In the genomic region with DNA sequence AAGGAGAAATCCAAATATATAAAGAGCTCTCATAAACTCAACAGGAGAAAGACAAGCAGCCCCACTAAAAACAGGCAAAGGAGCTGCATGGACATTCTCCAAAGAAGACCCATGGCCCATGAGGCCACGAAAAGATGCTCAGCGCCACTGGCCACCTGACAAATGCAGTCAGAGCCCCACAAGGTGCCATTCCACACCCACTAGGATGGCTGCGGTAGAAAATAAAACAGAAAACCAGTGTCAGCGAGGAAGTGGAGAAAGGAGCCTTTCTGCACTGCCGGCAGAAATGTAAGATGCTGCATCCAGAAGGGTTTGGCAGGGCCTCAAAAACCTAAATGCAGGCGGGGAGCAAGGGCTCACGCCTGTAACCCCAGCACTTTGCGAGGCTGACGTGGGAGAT, we compare ENCODE assay signal across 26 cellular contexts. TPM values are rescaled to one million over a fixed set of nuclear protein-coding genes. Genes with fewer than 3 reads are reported as not detected.
A peak's percentile ranks its signal among the peaks of the same experiment; 100 is the strongest.
DNase-seq lines count a peak whose midpoint lies in the region; ATAC-seq, FAIRE-seq and TF ChIP-seq lines count a peak whose summit lies in the region.
"Had no signal": no experiment of that assay in that cellular context is flagged by ENCODE, and none has a peak within 500 bp of the region (broad histone marks: within the 10 kb centered on the region; RNA-seq: fewer than 3 reads in every experiment).

No MANE protein-coding gene starts in this region.

- no TSS peak for BruUV-seq in HepG2 (replicated peaks; lab: Mats Ljungman, UMichigan)

- H3K27ac ChIP-seq in right lobe of liver (no peak overlapping the region), HepG2 (ENCODE audit: extremely low read length, insufficient read depth, low read length) (no peak overlapping the region), right atrium auricular region (no peak overlapping the region), upper lobe of right lung (no peak overlapping the region)
- H3K27ac ChIP-seq: BLaER1 treated with 17β-estradiol and CSF1 and Interleukin-3, amounts not matched to agents 10 nM and 100 nM had no signal

- in situ Hi-C loops in HepG2 (cut with HindIII; ENCODE audit: extremely low pct_ligation_motif_present, low pct_unique_long_range_greater_than_20kb), result no loop called here

- intact Hi-C loops in right lobe of liver (cut with DNase I), result loop anchor here (5.0 to 10.0 kb wide), 3 partner anchors 176 to 459 kb away; no protein-coding TSS in a partner anchor
- intact Hi-C loops in HepG2 (cut with micrococcal nuclease; ENCODE audit: unreplicated experiment), result no loop called here
- intact Hi-C loops in posterior vena cava (cut with DNase I), result loop anchor here (10.0 kb wide), 2 partner anchors 459 to 469 kb away; no protein-coding TSS in a partner anchor
- intact Hi-C loops in upper lobe of right lung (cut with DNase I), result loop anchor here (10.0 kb wide), 1 partner anchor 459 kb away; no protein-coding TSS in a partner anchor

- no peak overlapping the region for H3K4me2 ChIP-seq in HepG2 (ENCODE audit: low read depth, low read length)

- TF ChIP-seq RAD21 in HepG2 (CRISPR knock-in tag; IDR thresholded peaks at IDR 0.05), result no peak

- H3K4me1 ChIP-seq in right lobe of liver, result peaks cover 0 to 9% (median 0%) of the 10 kb centered on the region in 4 donors
- peaks cover 16% of the 10 kb centered on the region for H3K4me1 ChIP-seq in HepG2 (ENCODE audit: insufficient read depth, low read length)
- H3K4me1 ChIP-seq in right atrium auricular region, result peaks cover 0 to 23% of the 10 kb centered on the region in 2 donors
- peaks cover 19% of the 10 kb centered on the region for H3K4me1 ChIP-seq in upper lobe of right lung

- TF ChIP-seq EP300 in HepG2 (IDR thresholded peaks at IDR 0.05; ENCODE audit: low read depth in 2 of 2, low read length in 2 of 2) (no peak), HepG2 (CRISPR knock-in tag; IDR thresholded peaks at IDR 0.05; ENCODE audit: borderline replicate concordance) (no peak)

- no peaks in the 10 kb centered on the region for H3K36me3 ChIP-seq in right lobe of liver
- H3K36me3 ChIP-seq in HepG2 (replicated peaks in 1 of 2; ENCODE audit: control insufficient read depth in 1 of 2, insufficient read depth in 2 of 2, low read length in 2 of 2), result no peaks in the 10 kb centered on the region
- H3K36me3 ChIP-seq in right atrium auricular region, result no peaks in the 10 kb centered on the region
- H3K36me3 ChIP-seq in upper lobe of right lung, result no peaks in the 10 kb centered on the region
- H3K36me3 ChIP-seq: BLaER1 treated with 17β-estradiol and CSF1 and Interleukin-3, amounts not matched to agents 10 nM and 100 nM had no signal

- H3K79me2 ChIP-seq in HepG2 (ENCODE audit: insufficient read depth, low read length), result no peaks in the 10 kb centered on the region

- DNase-seq in right lobe of liver, result peak in 2 of 3 donors; percentile 4 to 19
- DNase-seq in HepG2 (ENCODE audit: low spot score), result no peak
- DNase-seq in right atrium auricular region (ENCODE audit: low spot score), result peak; percentile 43
- DNase-seq in posterior vena cava (ENCODE audit: low spot score), result peak; percentile 26
- DNase-seq in upper lobe of right lung, result peak; percentile 13
- DNase-seq in NCI-H1105 (lab: John Stamatoyannopoulos, UW), result no peak
- no peak for DNase-seq in DMS79 (lab: John Stamatoyannopoulos, UW)
- no peak for DNase-seq in NCI-H1694 (lab: John Stamatoyannopoulos, UW)
- DNase-seq: activated CD4-positive, alpha-beta T cell treated with anti-CD3 and anti-CD28 coated beads, Interleukin-2, amount 50 U/mL, for 4 hours; activated naive CD4-positive, alpha-beta T cell; activated T-cell treated with anti-CD3 and anti-CD28 coated beads for 4 hours; COR-L47; GDM1; H9; NCI-H1048; NCI-H1930; NCI-H526; stimulated activated CD4-positive, alpha-beta T cell treated with anti-CD3 and anti-CD28 coated beads, Interleukin-2, amount 100 ng/mL, for 48 hours; T-helper 1 cell had no signal

- POLR2A ChIA-PET in HepG2 (lab: Yijun Ruan, JAX), result no interaction called here

- H3K9me3 ChIP-seq in right lobe of liver (no peaks in the 10 kb centered on the region), HepG2 (ENCODE audit: low read length) (no peaks in the 10 kb centered on the region), right atrium auricular region (no peaks in the 10 kb centered on the region), upper lobe of right lung (no peaks in the 10 kb centered on the region)
- H3K9me3 ChIP-seq: BLaER1 treated with 17β-estradiol and CSF1 and Interleukin-3, amounts not matched to agents 10 nM and 100 nM had no signal

- H3K4me3 ChIP-seq in right lobe of liver, result no peak overlapping the region
- H3K4me3 ChIP-seq in HepG2 (replicated peaks in 1 of 3; ENCODE audit: insufficient read depth in 1 of 3, low read depth in 2 of 3, low read length in 3 of 3), result no peak overlapping the region
- H3K4me3 ChIP-seq in right atrium auricular region, result no peak overlapping the region
- no peak overlapping the region for H3K4me3 ChIP-seq in upper lobe of right lung
- H3K4me3 ChIP-seq: BLaER1 treated with 17β-estradiol and CSF1 and Interleukin-3, amounts not matched to agents 10 nM and 100 nM had no signal

- TF ChIP-seq CTCF in right lobe of liver (IDR thresholded peaks at IDR 0.05) (no peak), HepG2 (CRISPR knock-in tag; IDR thresholded peaks at IDR 0.05) (no peak), right atrium auricular region (IDR thresholded peaks at IDR 0.05) (no peak), upper lobe of right lung (IDR thresholded peaks at IDR 0.05) (no peak)

- H3K27me3 ChIP-seq in right lobe of liver (no peaks in the 10 kb centered on the region), HepG2 (ENCODE audit: control insufficient read depth in 1 of 2, insufficient read depth in 2 of 2, low read length in 2 of 2) (peaks cover 18 to 87% of the 10 kb centered on the region in 2 experiments), right atrium auricular region (no peaks in the 10 kb centered on the region), upper lobe of right lung (peaks cover 2% of the 10 kb centered on the region)

- H2AFZ ChIP-seq in HepG2 (ENCODE audit: low read length), result no peak overlapping the region

- ATAC-seq in right lobe of liver (no peak), HepG2 (no peak), upper lobe of right lung (no peak)
- ATAC-seq: Panc1 had no signal

- CTCF ChIA-PET in HepG2 (lab: Yijun Ruan, JAX; ENCODE audit: low intra/inter-chr PET ratio, low total read pairs), result no interaction called here

- H4K20me1 ChIP-seq in HepG2 (ENCODE audit: insufficient read depth, low read length), result no peaks in the 10 kb centered on the region

- no peak for FAIRE-seq in HepG2 (lab: Jason Lieb, UNC)
- FAIRE-seq: endothelial cell of umbilical vein, GM19239, TTC549 had no signal

- no peak overlapping the region for H3K9ac ChIP-seq in HepG2 (ENCODE audit: insufficient read depth, low read depth, low read length)

- TF ChIP-seq POLR2A in right lobe of liver (IDR thresholded peaks at IDR 0.05) (no peak), HepG2 (IDR thresholded peaks at IDR 0.05; ENCODE audit: insufficient read depth in 1 of 2, low read depth in 2 of 2, low read length in 2 of 2) (no peak)

- 71% methylated on average over 9 of the region's 9 CpGs for WGBS in right lobe of liver (ENCODE audit: insufficient coverage, low coverage, low lambda C conversion rate, missing lambda C conversion rate)
- WGBS in HepG2 (ENCODE audit: low lambda C conversion rate), result 21% methylated on average over 9 of the region's 9 CpGs

TF ChIP-seq in HepG2, 621 proteins besides CTCF, POLR2A, EP300 and RAD21 (continues in another document):
- no peak for TF ChIP-seq SIN3B (IDR thresholded peaks at IDR 0.05; ENCODE audit: low read length)
- TF ChIP-seq ZFY (CRISPR knock-in tag; IDR thresholded peaks at IDR 0.05), result no peak
- no peak for TF ChIP-seq THAP11 (CRISPR knock-in tag; IDR thresholded peaks at IDR 0.05)
- no peak for TF ChIP-seq HOXA5 (CRISPR knock-in tag; IDR thresholded peaks at IDR 0.05)
- no peak for TF ChIP-seq AKAP8 (CRISPR knock-in tag; IDR thresholded peaks at IDR 0.05)
- no peak for TF ChIP-seq ZNF7 (CRISPR knock-in tag; IDR thresholded peaks at IDR 0.05)
- TF ChIP-seq ZBTB8A (CRISPR knock-in tag; IDR thresholded peaks at IDR 0.05; ENCODE audit: borderline replicate concordance, low read depth), result no peak
- TF ChIP-seq ZNF75D (CRISPR knock-in tag; IDR thresholded peaks at IDR 0.05; ENCODE audit: borderline replicate concordance), result no peak

RNA-seq across cellular contexts. Expression of gene WNT9A, which starts 4.4 kb away (rescaled TPM):
- total RNA-seq in right lobe of liver, result under 1 TPM in 5 of 6 experiments, not detected in 1; 0.09 to 0.19 (median 0.10) TPM
- 0.04 TPM in 2 replicates for total RNA-seq in HepG2 (2016; rRNA removed; fragmentation: Illumina TruSeq; extraction: Trizol)
- not detected in 2 replicates for total RNA-seq in HepG2 (2016; cell fraction: cytosol; rRNA removed; fragmentation: Illumina TruSeq; extraction: Trizol; ENCODE audit: low read depth)
- total RNA-seq in HepG2 (2016; cell fraction: insoluble cytoplasmic fraction; rRNA removed; fragmentation: Illumina TruSeq; extraction: Trizol), result 0.04 TPM in 1 of 2 replicates, not detected in the other
- not detected in 2 replicates for total RNA-seq in HepG2 (2016; cell fraction: membrane; rRNA removed; fragmentation: Illumina TruSeq; extraction: Trizol)
- not detected in 2 replicates for total RNA-seq in HepG2 (2016; cell fraction: nucleus; rRNA removed; fragmentation: Illumina TruSeq; extraction: Trizol)
- polyA plus RNA-seq in HepG2 (2011; rRNA removed), result not detected in 2 replicates
- polyA plus RNA-seq in HepG2 (2011; cell fraction: cytosol; rRNA removed), result 0.04 TPM in 1 of 2 replicates, not detected in the other
- polyA plus RNA-seq in HepG2 (2011; cell fraction: nucleus; rRNA removed), result 0.06 and 0.07 TPM in 2 replicates
- polyA plus RNA-seq in HepG2 (2012), result 0.04 TPM in 1 of 2 replicates, not detected in the other
- polyA plus RNA-seq in HepG2 (2016; cell fraction: cytosol; fragmentation: Illumina TruSeq; extraction: Trizol; ENCODE audit: low read depth), result not detected in 2 replicates
- polyA plus RNA-seq in HepG2 (2016; cell fraction: insoluble cytoplasmic fraction; fragmentation: Illumina TruSeq; extraction: Trizol; ENCODE audit: low read depth), result not detected in 2 replicates
- polyA plus RNA-seq in HepG2 (2016; cell fraction: membrane; fragmentation: Illumina TruSeq; extraction: Trizol; ENCODE audit: low read depth), result not detected in 2 replicates
- not detected in 2 replicates for polyA plus RNA-seq in HepG2 (2016; cell fraction: nucleus; fragmentation: Illumina TruSeq; extraction: Trizol; ENCODE audit: insufficient read depth, low read depth)
- 0.04 and 2.6 TPM in 2 replicates for polyA minus RNA-seq in HepG2 (2011; rRNA and poly(A)+ RNA removed; ENCODE audit: low replicate concordance)
- polyA minus RNA-seq in HepG2 (2011; cell fraction: cytosol; rRNA and poly(A)+ RNA removed), result not detected in 2 replicates
- polyA minus RNA-seq in HepG2 (2011; cell fraction: nucleus; rRNA and poly(A)+ RNA removed), result not detected in 2 replicates
- total RNA-seq in right atrium auricular region, result 1 to 10 TPM in 1 of 2 donors, under 1 TPM in 1; 0.78 to 2.2 TPM
- 1 to 10 TPM; 2.7 to 3.3 TPM for total RNA-seq in posterior vena cava
- total RNA-seq in upper lobe of right lung, result 10.2 TPM
- total RNA-seq: SK-MEL-5 had no signal
- polyA plus RNA-seq: IgD-negative memory B cell had no signal

Comparison
In these comparisons a context has a peak if more than half of its experiments do, and no peak if none do; other contexts are left out.
1. DNase-seq: peak in right lobe of liver (2 of 3), right atrium auricular region (single experiment), posterior vena cava (single experiment) and upper lobe of right lung (single experiment); none in HepG2 (single experiment), NCI-H1105 (single experiment), DMS79 (single experiment) and NCI-H1694 (single experiment).